In genomic region chr4:121308828-121309227, GRCh38 we compare ENCODE assay signal across 25 cellular contexts.
"Had no signal": no experiment of that assay in that cellular context is flagged by ENCODE, and none has a peak within 500 bp of the region (broad histone marks: within the 10 kb centered on the region; RNA-seq: fewer than 3 reads in every experiment).

No MANE protein-coding gene starts in this region.

- H3K36me3 ChIP-seq: esophagus squamous epithelium, heart right ventricle, left lung, prostate gland, sigmoid colon, spleen, thoracic aorta, tibial nerve, upper lobe of right lung, uterus had no signal

- H3K27ac ChIP-seq: coronary artery, esophagus squamous epithelium, heart right ventricle, left lung, prostate gland, sigmoid colon, spleen, thoracic aorta, tibial nerve, upper lobe of right lung, uterus had no signal

- H3K4me3 ChIP-seq: coronary artery, esophagus squamous epithelium, heart right ventricle, left lung, prostate gland, sigmoid colon, spleen, thoracic aorta, tibial nerve, upper lobe of right lung, uterus had no signal

- H3K27ac Mint-ChIP-seq: immature natural killer cell; natural killer cell treated with Interleukin-12 subunit alpha and Interleukin-12 subunit beta and Interleukin-15 and Interleukin-18, amount 100 ng/mL, for 72 hours; stimulated activated naive B cell treated with anti-CD40 and anti-IgM and Interleukin-4, amounts not matched to agents 10 μg/mL and 1 μg/mL and 100 μg/mL, for 72 hours; stimulated activated naive CD8-positive, alpha-beta T cell treated with anti-CD3 and anti-CD28 coated beads, Interleukin-15, Interleukin-2, amounts not matched to agents 100 ng/mL and 50 ng/mL, for 24 hours had no signal

- FAIRE-seq: endometrium had no signal

- H3K4me1 ChIP-seq: esophagus squamous epithelium, heart right ventricle, left lung, prostate gland, sigmoid colon, tibial nerve, upper lobe of right lung, uterus had no signal

- H3K27me3 ChIP-seq: esophagus squamous epithelium, heart right ventricle, left lung, sigmoid colon, spleen, tibial nerve, upper lobe of right lung, uterus had no signal

- H3K27me3 Mint-ChIP-seq: stimulated activated naive B cell treated with anti-CD40 and anti-IgM and Interleukin-4, amounts not matched to agents 10 μg/mL and 1 μg/mL and 100 μg/mL, for 72 hours had no signal

- H3K9me3 ChIP-seq: esophagus squamous epithelium, heart right ventricle, left lung, prostate gland, sigmoid colon, spleen, thoracic aorta, tibial nerve, upper lobe of right lung, uterus had no signal

- DNase-seq: dermis blood vessel endothelial cell; effector memory CD4-positive, alpha-beta T cell; esophagus squamous epithelium; foreskin melanocyte; glutamatergic neuron; heart right ventricle; hippocampal formation; immature natural killer cell; left cardiac atrium; left lung; right cardiac atrium; sigmoid colon; spleen; stimulated activated CD4-positive, alpha-beta T cell treated with anti-CD3 and anti-CD28 coated beads, Interleukin-4, amount 100 ng/mL, for 4 hours; stimulated activated naive B cell treated with anti-CD40 and anti-IgM and Interleukin-4, amounts not matched to agents 10 μg/mL and 1 μg/mL and 100 μg/mL, for 72 hours; upper lobe of right lung; uterus had no signal

- H3K4me3 Mint-ChIP-seq: immature natural killer cell; natural killer cell treated with Interleukin-12 subunit alpha and Interleukin-12 subunit beta and Interleukin-15 and Interleukin-18, amount 100 ng/mL, for 72 hours; neural crest cell; stimulated activated naive B cell treated with anti-CD40 and anti-IgM and Interleukin-4, amounts not matched to agents 10 μg/mL and 1 μg/mL and 100 μg/mL, for 72 hours; stimulated activated naive CD8-positive, alpha-beta T cell treated with anti-CD3 and anti-CD28 coated beads, Interleukin-15, Interleukin-2, amounts not matched to agents 100 ng/mL and 50 ng/mL, for 24 hours had no signal

- H3K9me3 Mint-ChIP-seq: immature natural killer cell; natural killer cell treated with Interleukin-12 subunit alpha and Interleukin-12 subunit beta and Interleukin-15 and Interleukin-18, amount 100 ng/mL, for 72 hours; neural crest cell; stimulated activated naive CD8-positive, alpha-beta T cell treated with anti-CD3 and anti-CD28 coated beads, Interleukin-15, Interleukin-2, amounts not matched to agents 100 ng/mL and 50 ng/mL, for 24 hours had no signal

- ATAC-seq: heart right ventricle; left cardiac atrium; left lung; natural killer cell treated with Interleukin-12 subunit alpha and Interleukin-12 subunit beta and Interleukin-15 and Interleukin-18, amount 100 ng/mL, for 72 hours; right cardiac atrium; stimulated activated naive B cell treated with anti-CD40 and anti-IgM and Interleukin-4, amounts not matched to agents 10 μg/mL and 1 μg/mL and 100 μg/mL, for 72 hours; upper lobe of right lung had no signal

- H3K4me1 Mint-ChIP-seq: neural crest cell had no signal

- H3K36me3 Mint-ChIP-seq: immature natural killer cell; natural killer cell treated with Interleukin-12 subunit alpha and Interleukin-12 subunit beta and Interleukin-15 and Interleukin-18, amount 100 ng/mL, for 72 hours; stimulated activated naive B cell treated with anti-CD40 and anti-IgM and Interleukin-4, amounts not matched to agents 10 μg/mL and 1 μg/mL and 100 μg/mL, for 72 hours had no signal
